1 cellular context compared by ENCODE assay signal in genomic region chr7:80183900-80184685, GRCh38.
TF ChIP-seq lines count a peak whose summit lies in the region.

No MANE protein-coding gene starts in this region.

TF ChIP-seq in H1, 55 proteins besides CTCF, POLR2A, EP300 and RAD21:
- TF ChIP-seq, protein P1, sequence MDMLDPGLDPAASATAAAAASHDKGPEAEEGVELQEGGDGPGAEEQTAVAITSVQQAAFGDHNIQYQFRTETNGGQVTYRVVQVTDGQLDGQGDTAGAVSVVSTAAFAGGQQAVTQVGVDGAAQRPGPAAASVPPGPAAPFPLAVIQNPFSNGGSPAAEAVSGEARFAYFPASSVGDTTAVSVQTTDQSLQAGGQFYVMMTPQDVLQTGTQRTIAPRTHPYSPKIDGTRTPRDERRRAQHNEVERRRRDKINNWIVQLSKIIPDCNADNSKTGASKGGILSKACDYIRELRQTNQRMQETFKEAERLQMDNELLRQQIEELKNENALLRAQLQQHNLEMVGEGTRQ (IDR thresholded peaks at IDR 0.05; ENCODE audit: low read length), result no peak
- TF ChIP-seq KDM4A (IDR thresholded peaks at IDR 0.05; ENCODE audit: low read depth, low read length, severe bottlenecking), result no peak
- no peak for TF ChIP-seq CHD1 (IDR thresholded peaks at IDR 0.05; ENCODE audit: low read depth, low read length)
- TF ChIP-seq TBP (IDR thresholded peaks at IDR 0.05; ENCODE audit: low read depth, low read length), result no peak
- TF ChIP-seq RBBP5 (IDR thresholded peaks at IDR 0.05; ENCODE audit: borderline replicate concordance, low read depth, low read length), result no peak
- TF ChIP-seq FOSL1 (IDR thresholded peaks at IDR 0.05; ENCODE audit: insufficient read depth, low read depth, low read length), result no peak
- no peak for TF ChIP-seq ASH2L (IDR thresholded peaks at IDR 0.05; ENCODE audit: low read length)
- no peak for TF ChIP-seq CBX5 (IDR thresholded peaks at IDR 0.05; ENCODE audit: low read depth, low read length)
- no peak for TF ChIP-seq GABPA (IDR thresholded peaks at IDR 0.05; ENCODE audit: borderline replicate concordance, insufficient read depth, low read length)
- no peak for TF ChIP-seq SAP30 (IDR thresholded peaks at IDR 0.05; ENCODE audit: insufficient read depth, insufficient replicate concordance, low read length)
- TF ChIP-seq JUN (IDR thresholded peaks at IDR 0.05; ENCODE audit: low read depth, low read length), result no peak
- TF ChIP-seq PHF8 (conservative IDR thresholded peaks at IDR 0.05; ENCODE audit: low read depth, low read length), result no peak
- TF ChIP-seq SRF (IDR thresholded peaks at IDR 0.05; ENCODE audit: low read depth, low read length), result no peak
- TF ChIP-seq MAX (IDR thresholded peaks at IDR 0.05), result no peak
- TF ChIP-seq CHD2 (IDR thresholded peaks at IDR 0.05; ENCODE audit: low read length), result no peak
- TF ChIP-seq BCL11A (IDR thresholded peaks at IDR 0.05; ENCODE audit: low read depth in 2 of 2, low read length in 2 of 2), result no peak
